ENCODE assay signal across 15 cellular contexts in genomic region chr22:20537325-20537756, GRCh38. TPM values are rescaled to one million over a fixed set of nuclear protein-coding genes. Genes with fewer than 3 reads are reported as not detected.
DNase-seq lines count a peak whose midpoint lies in the region; ATAC-seq and TF ChIP-seq lines count a peak whose summit lies in the region.
"Had no signal": no experiment of that assay in that cellular context is flagged by ENCODE, and none has a peak within 500 bp of the region (broad histone marks: within the 10 kb centered on the region; RNA-seq: fewer than 3 reads in every experiment).

No MANE protein-coding gene starts in this region.

- TF ChIP-seq CTCF in left ventricle myocardium inferior (IDR thresholded peaks at IDR 0.05; ENCODE audit: borderline replicate concordance), result no peak
- no peak for TF ChIP-seq CTCF in RWPE1 (conservative IDR thresholded peaks at IDR 0.05; ENCODE audit: low read depth)

- no peaks in the 10 kb centered on the region for H3K27me3 Mint-ChIP-seq in memory B cell

- H3K27ac Mint-ChIP-seq in memory B cell, result peak overlapping the region; percentile 75
- peak overlapping the region; percentile 80 for H3K27ac Mint-ChIP-seq in stimulated activated effector memory CD8-positive, alpha-beta T cell treated with anti-CD3 and anti-CD28 coated beads, Interleukin-12 subunit alpha, Interleukin-12 subunit beta, amount 100 ng/mL, for 72 hours

- H3K4me3 Mint-ChIP-seq in memory B cell, result no peak overlapping the region
- no peak overlapping the region for H3K4me3 Mint-ChIP-seq in stimulated activated effector memory CD8-positive, alpha-beta T cell treated with anti-CD3 and anti-CD28 coated beads, Interleukin-12 subunit alpha, Interleukin-12 subunit beta, amount 100 ng/mL, for 72 hours
- H3K4me3 Mint-ChIP-seq: CD14-positive monocyte had no signal

- H3K27ac ChIP-seq in left ventricle myocardium inferior (replicated peaks) (peak overlapping the region; percentile 77), RWPE1 (peak overlapping the region; percentile 100)
- H3K27ac ChIP-seq: Peyer's patch had no signal

- H3K36me3 ChIP-seq in left ventricle myocardium inferior, result peaks cover 43% of the 10 kb centered on the region

- POLR2A ChIA-PET in RWPE1 (lab: Yijun Ruan, JAX; ENCODE audit: low non-redundant PET), result no interaction called here

- ATAC-seq in memory B cell (ENCODE audit: low read depth) (no peak), HG03442 (IDR thresholded peaks at IDR 0.05; ENCODE audit: unreplicated experiment) (no peak), GM19324 (IDR thresholded peaks at IDR 0.05; ENCODE audit: low FRiP score, unreplicated experiment) (no peak)
- no peak for ATAC-seq in stimulated activated effector memory CD8-positive, alpha-beta T cell treated with anti-CD3 and anti-CD28 coated beads, Interleukin-12 subunit alpha, Interleukin-12 subunit beta, amount 100 ng/mL, for 72 hours

- no peak overlapping the region for H3K4me3 ChIP-seq in left ventricle myocardium inferior
- H3K4me3 ChIP-seq: Peyer's patch had no signal

- peaks cover 15% of the 10 kb centered on the region for H3K4me1 Mint-ChIP-seq in memory B cell
- peaks cover 46% of the 10 kb centered on the region for H3K4me1 Mint-ChIP-seq in stimulated activated effector memory CD8-positive, alpha-beta T cell treated with anti-CD3 and anti-CD28 coated beads, Interleukin-12 subunit alpha, Interleukin-12 subunit beta, amount 100 ng/mL, for 72 hours

- H3K9me3 Mint-ChIP-seq in memory B cell, result no peaks in the 10 kb centered on the region
- no peaks in the 10 kb centered on the region for H3K9me3 Mint-ChIP-seq in stimulated activated effector memory CD8-positive, alpha-beta T cell treated with anti-CD3 and anti-CD28 coated beads, Interleukin-12 subunit alpha, Interleukin-12 subunit beta, amount 100 ng/mL, for 72 hours
- H3K9me3 Mint-ChIP-seq: CD14-positive monocyte had no signal

- CTCF ChIA-PET in RWPE1 (lab: Yijun Ruan, JAX), result no interaction called here

- DNase-seq in left ventricle myocardium inferior (no peak), cardiac septum (ENCODE audit: low spot score) (no peak), RWPE1 (ENCODE audit: low spot score) (no peak), memory B cell (ENCODE audit: low spot score in 2 of 2) (no peak)
- no peak for DNase-seq in stimulated activated effector memory CD8-positive, alpha-beta T cell treated with anti-CD3 and anti-CD28 coated beads, Interleukin-12 subunit alpha, Interleukin-12 subunit beta, amount 100 ng/mL, for 72 hours (ENCODE audit: low spot score in 2 of 2)
- DNase-seq in stimulated activated CD4-positive, alpha-beta T cell treated with anti-CD3 and anti-CD28 coated beads, Interleukin-15, amount 100 ng/mL, for 24 hours, result no peak
- DNase-seq: ACHN, AML-193, H7, NCI-H187, NCI-H226, Peyer's patch had no signal

- H3K9me3 ChIP-seq in left ventricle myocardium inferior (replicated peaks), result no peaks in the 10 kb centered on the region
- H3K9me3 ChIP-seq: Peyer's patch had no signal

- H3K27me3 ChIP-seq in left ventricle myocardium inferior (ENCODE audit: low read depth), result no peaks in the 10 kb centered on the region
- H3K27me3 ChIP-seq: Peyer's patch had no signal

- peaks cover 73% of the 10 kb centered on the region for H3K4me1 ChIP-seq in left ventricle myocardium inferior

- H3K36me3 Mint-ChIP-seq in memory B cell, result peaks cover 19% of the 10 kb centered on the region
- peaks cover 79% of the 10 kb centered on the region for H3K36me3 Mint-ChIP-seq in stimulated activated effector memory CD8-positive, alpha-beta T cell treated with anti-CD3 and anti-CD28 coated beads, Interleukin-12 subunit alpha, Interleukin-12 subunit beta, amount 100 ng/mL, for 72 hours

- intact Hi-C loops in left ventricle myocardium inferior (cut with micrococcal nuclease), result no loop called here
- intact Hi-C loops in cardiac septum (cut with DNase I), result no loop called here

RNA-seq across cellular contexts. Expression of gene MED15, which starts 29.9 kb away (rescaled TPM):
- total RNA-seq in left ventricle myocardium inferior, result 40.3 TPM
- total RNA-seq in cardiac septum, result 43.9 TPM

RNA-seq across cellular contexts. Expression of gene KLHL22, which starts 41.7 kb away (rescaled TPM):
- total RNA-seq in left ventricle myocardium inferior, result 16.1 TPM
- 16.8 TPM for total RNA-seq in cardiac septum
